ENCODE assay signal across 8 cellular contexts in genomic region chr3:19116239-19116638, GRCh38. TPM values are rescaled to one million over a fixed set of nuclear protein-coding genes. Genes with fewer than 3 reads are reported as not detected.
"Had no signal": no experiment of that assay in that cellular context is flagged by ENCODE, and none has a peak within 500 bp of the region (broad histone marks: within the 10 kb centered on the region; RNA-seq: fewer than 3 reads in every experiment).

No MANE protein-coding gene starts in this region.

- H3K4me3 ChIP-seq: K562 had no signal

- ATAC-seq: K562 had no signal

- DNase-seq: IMR-90, KBM-7, KG1 had no signal

- H3K4me2 ChIP-seq: KMS-11 had no signal

- H3K27ac ChIP-seq: HL-60, KMS-11 had no signal

- FAIRE-seq: HTR-8/SVneo, K562 had no signal

- H3K9ac ChIP-seq: KMS-11 had no signal

RNA-seq across cellular contexts. Expression of gene KCNH8, which starts 32.1 kb away (rescaled TPM):
- total RNA-seq: HT1080, IMR-90 had no signal
- polyA plus RNA-seq: IMR-90 had no signal
